Comparison of ENCODE assay signal across 1 cellular context in the genomic region with DNA sequence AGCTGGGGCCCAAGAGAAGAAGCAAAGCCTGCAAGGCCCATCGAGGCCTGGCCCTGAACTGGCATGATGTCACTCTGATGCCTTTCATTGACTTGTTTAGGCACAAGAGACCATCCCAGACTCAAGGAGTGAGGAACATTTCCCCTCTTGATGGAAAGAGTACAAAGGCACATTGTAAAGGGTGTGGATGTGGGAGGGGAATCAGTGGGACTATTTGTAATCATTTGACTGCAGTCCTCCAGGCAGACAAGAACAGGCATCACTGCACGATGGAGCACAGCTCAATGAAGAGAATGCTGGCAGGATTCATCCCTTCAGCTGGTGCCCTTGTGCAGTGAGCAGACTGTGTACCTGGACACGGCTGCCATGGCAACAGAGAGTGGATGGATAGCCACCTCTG.
TF ChIP-seq lines count a peak whose summit lies in the region.

No MANE protein-coding gene starts in this region.

TF ChIP-seq in HepG2, 621 proteins besides CTCF, POLR2A, EP300 and RAD21 (continued from another document):
- no peak for TF ChIP-seq MXD4 (CRISPR knock-in tag; IDR thresholded peaks at IDR 0.05)
- no peak for TF ChIP-seq ZNF740 (CRISPR knock-in tag; IDR thresholded peaks at IDR 0.05)
- TF ChIP-seq KDM4B (CRISPR knock-in tag; IDR thresholded peaks at IDR 0.05), result no peak
- TF ChIP-seq ZNF225 (CRISPR knock-in tag; IDR thresholded peaks at IDR 0.05), result no peak
- no peak for TF ChIP-seq SMYD3 (CRISPR knock-in tag; IDR thresholded peaks at IDR 0.05)
- TF ChIP-seq, protein P1, sequence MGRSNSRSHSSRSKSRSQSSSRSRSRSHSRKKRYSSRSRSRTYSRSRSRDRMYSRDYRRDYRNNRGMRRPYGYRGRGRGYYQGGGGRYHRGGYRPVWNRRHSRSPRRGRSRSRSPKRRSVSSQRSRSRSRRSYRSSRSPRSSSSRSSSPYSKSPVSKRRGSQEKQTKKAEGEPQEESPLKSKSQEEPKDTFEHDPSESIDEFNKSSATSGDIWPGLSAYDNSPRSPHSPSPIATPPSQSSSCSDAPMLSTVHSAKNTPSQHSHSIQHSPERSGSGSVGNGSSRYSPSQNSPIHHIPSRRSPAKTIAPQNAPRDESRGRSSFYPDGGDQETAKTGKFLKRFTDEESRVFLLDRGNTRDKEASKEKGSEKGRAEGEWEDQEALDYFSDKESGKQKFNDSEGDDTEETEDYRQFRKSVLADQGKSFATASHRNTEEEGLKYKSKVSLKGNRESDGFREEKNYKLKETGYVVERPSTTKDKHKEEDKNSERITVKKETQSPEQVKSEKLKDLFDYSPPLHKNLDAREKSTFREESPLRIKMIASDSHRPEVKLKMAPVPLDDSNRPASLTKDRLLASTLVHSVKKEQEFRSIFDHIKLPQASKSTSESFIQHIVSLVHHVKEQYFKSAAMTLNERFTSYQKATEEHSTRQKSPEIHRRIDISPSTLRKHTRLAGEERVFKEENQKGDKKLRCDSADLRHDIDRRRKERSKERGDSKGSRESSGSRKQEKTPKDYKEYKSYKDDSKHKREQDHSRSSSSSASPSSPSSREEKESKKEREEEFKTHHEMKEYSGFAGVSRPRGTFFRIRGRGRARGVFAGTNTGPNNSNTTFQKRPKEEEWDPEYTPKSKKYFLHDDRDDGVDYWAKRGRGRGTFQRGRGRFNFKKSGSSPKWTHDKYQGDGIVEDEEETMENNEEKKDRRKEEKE (IDR thresholded peaks at IDR 0.05), result no peak
- TF ChIP-seq, protein P2, sequence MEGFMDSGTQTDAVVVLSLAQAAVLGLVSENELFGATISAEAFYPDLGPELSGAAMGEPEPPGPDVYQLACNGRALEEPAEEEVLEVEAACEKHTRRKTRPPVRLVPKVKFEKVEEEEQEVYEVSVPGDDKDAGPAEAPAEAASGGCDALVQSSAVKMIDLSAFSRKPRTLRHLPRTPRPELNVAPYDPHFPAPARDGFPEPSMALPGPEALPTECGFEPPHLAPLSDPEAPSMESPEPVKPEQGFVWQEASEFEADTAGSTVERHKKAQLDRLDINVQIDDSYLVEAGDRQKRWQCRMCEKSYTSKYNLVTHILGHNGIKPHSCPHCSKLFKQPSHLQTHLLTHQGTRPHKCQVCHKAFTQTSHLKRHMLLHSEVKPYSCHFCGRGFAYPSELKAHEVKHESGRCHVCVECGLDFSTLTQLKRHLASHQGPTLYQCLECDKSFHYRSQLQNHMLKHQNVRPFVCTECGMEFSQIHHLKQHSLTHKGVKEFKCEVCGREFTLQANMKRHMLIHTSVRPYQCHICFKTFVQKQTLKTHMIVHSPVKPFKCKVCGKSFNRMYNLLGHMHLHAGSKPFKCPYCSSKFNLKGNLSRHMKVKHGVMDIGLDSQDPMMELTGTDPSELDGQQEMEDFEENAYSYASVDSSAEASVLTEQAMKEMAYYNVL (CRISPR knock-in tag; IDR thresholded peaks at IDR 0.05; ENCODE audit: borderline replicate concordance), result no peak
- TF ChIP-seq PHF20 (CRISPR knock-in tag; IDR thresholded peaks at IDR 0.05), result no peak
- TF ChIP-seq ZFP37 (CRISPR knock-in tag; IDR thresholded peaks at IDR 0.05; ENCODE audit: borderline replicate concordance), result no peak
- no peak for TF ChIP-seq RXRA (CRISPR knock-in tag; IDR thresholded peaks at IDR 0.05)
- TF ChIP-seq ZNF549 (CRISPR knock-in tag; IDR thresholded peaks at IDR 0.05), result no peak
- no peak for TF ChIP-seq HNF1B (CRISPR knock-in tag; IDR thresholded peaks at IDR 0.05)
- no peak for TF ChIP-seq ZNF558 (CRISPR knock-in tag; IDR thresholded peaks at IDR 0.05; ENCODE audit: borderline replicate concordance)
